Comparison of ENCODE assay signal across 10 cellular contexts in the genomic region with DNA sequence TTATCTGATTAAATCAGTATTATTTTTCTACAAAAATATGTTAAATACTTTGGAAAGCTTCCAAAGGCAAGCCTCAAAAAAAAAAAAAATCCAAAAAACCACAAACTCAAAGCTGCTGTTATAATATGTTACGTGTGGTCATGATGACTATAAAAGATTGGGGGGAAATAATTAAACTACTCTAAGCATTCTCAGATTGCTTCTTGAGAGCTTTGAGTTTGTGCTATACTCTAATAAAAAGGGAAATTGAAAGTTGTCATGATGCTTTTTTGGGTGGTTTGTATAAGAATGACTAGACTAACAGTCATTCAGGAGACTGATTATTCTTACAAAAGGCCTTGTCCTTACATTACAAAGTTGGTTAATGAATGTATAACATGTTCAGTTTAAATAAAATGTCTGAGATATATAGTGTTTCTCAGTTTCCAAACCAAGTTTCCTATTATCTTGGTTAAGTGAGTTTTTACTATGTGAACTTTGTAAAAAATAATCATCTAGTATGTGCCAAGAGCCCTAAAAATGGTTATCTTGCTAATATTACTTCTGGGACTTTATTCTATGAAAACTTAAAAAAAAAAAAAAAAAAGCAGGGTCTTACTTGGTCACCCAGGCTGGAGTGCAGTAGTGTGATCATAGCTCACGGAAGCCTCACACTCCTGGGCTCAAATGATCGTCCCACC.
DNase-seq lines count a peak whose midpoint lies in the region; ATAC-seq and TF ChIP-seq lines count a peak whose summit lies in the region.
"Had no signal": no experiment of that assay in that cellular context is flagged by ENCODE, and none has a peak within 500 bp of the region (broad histone marks: within the 10 kb centered on the region; RNA-seq: fewer than 3 reads in every experiment).

No MANE protein-coding gene starts in this region.

- H2AFZ ChIP-seq in neuronal stem cell (ENCODE audit: low read length), result no peak overlapping the region

- H3K9ac ChIP-seq in neuronal stem cell (ENCODE audit: low read depth, low read length, poor library complexity), result no peak overlapping the region

- no peak overlapping the region for H3K27ac ChIP-seq in neuronal stem cell (replicated peaks; ENCODE audit: low read length)
- H3K27ac ChIP-seq: heart left ventricle had no signal

- peaks cover 4% of the 10 kb centered on the region for H3K9me3 Mint-ChIP-seq in chondrocyte (ENCODE audit: low read depth)
- H3K9me3 Mint-ChIP-seq in Calu3 (ENCODE audit: low read depth, unreplicated experiment), result no peaks in the 10 kb centered on the region

- H3K4me3 ChIP-seq in GM08714 (ENCODE audit: low read length) (peak overlapping the region; percentile 32; the same call in 1 of the 2 replicates), neuronal stem cell (ENCODE audit: low read length in 2 of 2) (no peak overlapping the region)
- H3K4me3 ChIP-seq: heart left ventricle, lung had no signal

- CTCF ChIA-PET in Calu3 (lab: Charles Lee), result no interaction called here

- intact Hi-C loops in Right ventricle myocardium superior (cut with DNase I) (no loop called here), Calu3 (cut with micrococcal nuclease; ENCODE audit: unreplicated experiment) (no loop called here)

- no CpG with 5 or more reads among the region's 3 CpGs for WGBS in neuronal stem cell (ENCODE audit: extremely low coverage in 2 of 2, insufficient read length in 2 of 2, insufficient replicate concordance in 1 of 2), 2 donors

- no peak overlapping the region for H2BK120ac ChIP-seq in neuronal stem cell (ENCODE audit: low read depth, low read length)

- no peak overlapping the region for H3K23ac ChIP-seq in neuronal stem cell (ENCODE audit: low read depth, low read length, poor library complexity)

- no peaks in the 10 kb centered on the region for H3K4me1 ChIP-seq in neuronal stem cell (ENCODE audit: control insufficient read depth in 2 of 2, insufficient read depth in 1 of 2, low read depth in 1 of 2, low read length in 2 of 2)

- no peak overlapping the region for H4K91ac ChIP-seq in neuronal stem cell (ENCODE audit: low read depth, low read length, poor library complexity)

- no peaks in the 10 kb centered on the region for H3K9me3 ChIP-seq in neuronal stem cell (replicated peaks in 1 of 2; ENCODE audit: control insufficient read depth in 2 of 2, insufficient read depth in 1 of 2, low read depth in 1 of 2, low read length in 2 of 2)
- H3K9me3 ChIP-seq: heart left ventricle had no signal

- peaks cover 50% of the 10 kb centered on the region for H3K4me1 Mint-ChIP-seq in chondrocyte (ENCODE audit: low read depth)
- no peaks in the 10 kb centered on the region for H3K4me1 Mint-ChIP-seq in Calu3 (ENCODE audit: low read depth, unreplicated experiment)

- no peaks in the 10 kb centered on the region for H3K79me1 ChIP-seq in neuronal stem cell (ENCODE audit: low read depth, low read length)

- no peak overlapping the region for H3K4me3 Mint-ChIP-seq in chondrocyte (ENCODE audit: unreplicated experiment)
- H3K4me3 Mint-ChIP-seq in Calu3 (ENCODE audit: low read depth, unreplicated experiment), result no peak overlapping the region

- H3K4ac ChIP-seq in neuronal stem cell (ENCODE audit: low read length), result no peak overlapping the region

- H3K36me3 Mint-ChIP-seq in chondrocyte (ENCODE audit: low read depth) (peaks cover 1% of the 10 kb centered on the region), Calu3 (ENCODE audit: insufficient read depth, unreplicated experiment) (no peaks in the 10 kb centered on the region)

- H3K18ac ChIP-seq in neuronal stem cell (ENCODE audit: low read length), result no peak overlapping the region

- BruUV-seq in Calu3 (replicated peaks; lab: Mats Ljungman, UMichigan), result no TSS peak

- no peak overlapping the region for H2BK15ac ChIP-seq in neuronal stem cell (ENCODE audit: low read length)

- peak overlapping the region; percentile 53 for H3K27ac Mint-ChIP-seq in chondrocyte (ENCODE audit: unreplicated experiment)
- H3K27ac Mint-ChIP-seq in Calu3 (ENCODE audit: unreplicated experiment), result no peak overlapping the region

- H3K27me3 Mint-ChIP-seq in chondrocyte (ENCODE audit: low read depth) (no peaks in the 10 kb centered on the region), Calu3 (ENCODE audit: unreplicated experiment) (no peaks in the 10 kb centered on the region)

- TF ChIP-seq CTCF in chondrocyte (IDR thresholded peaks at IDR 0.05) (no peak), Calu3 (IDR thresholded peaks at IDR 0.05; ENCODE audit: unreplicated experiment) (no peak)

- H2AK5ac ChIP-seq in neuronal stem cell (ENCODE audit: low read depth, low read length), result no peak overlapping the region

- no peak overlapping the region for H3K14ac ChIP-seq in neuronal stem cell (ENCODE audit: low read length)

- no peak overlapping the region for H4K8ac ChIP-seq in neuronal stem cell (ENCODE audit: low read depth, low read length)

- no peak for DNase-seq in chondrocyte (ENCODE audit: low spot score)
- no peak for DNase-seq in neuronal stem cell (ENCODE audit: low spot score)
- no peak for DNase-seq in NOMO-1 treated with DMSO at 0.1 percent for 48 hours (lab: John Stamatoyannopoulos, UW; ENCODE audit: unreplicated experiment)
- DNase-seq in Right ventricle myocardium superior, result no peak
- DNase-seq in Calu3, result no peak
- DNase-seq: heart left ventricle had no signal

- no peaks in the 10 kb centered on the region for H3K27me3 ChIP-seq in neuronal stem cell (ENCODE audit: control insufficient read depth in 3 of 3, insufficient read depth in 3 of 3, low read depth in 1 of 3, low read length in 3 of 3)
- H3K27me3 ChIP-seq: heart left ventricle had no signal

- H3K4me2 ChIP-seq in neuronal stem cell (ENCODE audit: insufficient read depth, low read length, poor library complexity, severe bottlenecking), result no peak overlapping the region

- H2BK5ac ChIP-seq in neuronal stem cell (ENCODE audit: low read length), result no peak overlapping the region

- ATAC-seq in GM19395 (IDR thresholded peaks at IDR 0.05; ENCODE audit: unreplicated experiment), result peak; percentile 61
- peak; percentile 48 for ATAC-seq in HG03066 (IDR thresholded peaks at IDR 0.05; ENCODE audit: low read depth, unreplicated experiment)
- ATAC-seq in Right ventricle myocardium superior (ENCODE audit: poor library complexity), result no peak
- ATAC-seq: heart left ventricle had no signal

- H2BK12ac ChIP-seq in neuronal stem cell (ENCODE audit: low read length), result no peak overlapping the region

- H3K36me3 ChIP-seq in neuronal stem cell (replicated peaks in 1 of 2; ENCODE audit: control insufficient read depth in 2 of 2, insufficient read depth in 2 of 2, low read length in 2 of 2), result no peaks in the 10 kb centered on the region
- H3K36me3 ChIP-seq: heart left ventricle had no signal
